18 cellular contexts compared by ENCODE assay signal in the genomic region with DNA sequence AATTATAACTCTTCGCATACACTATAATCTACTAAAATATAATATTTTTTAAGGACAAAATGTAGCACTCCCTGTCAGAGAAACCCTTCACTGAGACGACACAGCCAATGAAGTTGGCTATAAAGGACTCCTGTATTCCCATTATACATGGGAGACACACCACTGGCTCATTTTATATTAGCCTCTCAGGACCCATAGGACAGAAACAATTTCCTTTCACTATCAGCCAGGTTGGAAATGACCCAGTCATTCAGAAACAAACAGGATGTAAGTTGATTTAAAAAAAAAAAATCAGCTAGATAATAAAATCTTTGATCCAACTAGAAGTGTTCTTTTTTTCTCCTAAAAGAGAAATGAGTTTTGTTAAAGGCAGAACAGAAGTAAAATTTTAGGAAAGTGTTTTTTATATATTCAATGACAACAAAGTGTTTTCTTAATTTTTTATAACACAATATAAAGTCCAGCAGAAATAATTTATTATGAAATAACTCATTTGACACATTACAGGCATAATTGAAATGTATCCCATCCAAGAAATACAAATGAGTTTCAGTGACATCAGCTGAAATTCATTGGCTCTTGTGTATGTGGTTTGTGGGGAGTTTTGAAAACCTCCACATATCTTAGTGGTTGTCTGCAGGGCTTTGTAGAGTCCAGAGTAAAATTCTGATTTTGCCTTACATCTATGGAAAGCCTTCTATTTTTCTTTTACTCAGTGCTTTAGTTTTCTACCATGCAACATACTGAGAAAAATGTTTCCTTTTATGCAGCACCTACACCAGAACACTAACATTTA.
DNase-seq lines count a peak whose midpoint lies in the region; ATAC-seq, FAIRE-seq and TF ChIP-seq lines count a peak whose summit lies in the region.
"Had no signal": no experiment of that assay in that cellular context is flagged by ENCODE, and none has a peak within 500 bp of the region (broad histone marks: within the 10 kb centered on the region; RNA-seq: fewer than 3 reads in every experiment).

No MANE protein-coding gene starts in this region.

- H3K27ac Mint-ChIP-seq in activated CD8-positive, alpha-beta T cell treated with anti-CD3 and anti-CD28 coated beads for 36 hours: no peak overlapping the region
- H3K27ac Mint-ChIP-seq: activated naive CD4-positive, alpha-beta T cell treated with anti-CD3 and anti-CD28 coated beads for 36 hours; IgD-negative memory B cell had no signal

- no peak for TF ChIP-seq EP300 in GM12878 (IDR thresholded peaks at IDR 0.05; ENCODE audit: borderline replicate concordance in 1 of 2, control insufficient read depth in 1 of 2, low read depth in 2 of 2, low read length in 2 of 2)

- SMC1A ChIA-PET in GM12878 (lab: Charles Lee; ENCODE audit: uncharacterized antibody, unreplicated experiment): interaction anchor here (1.0 to 2.0 kb wide), 4 partner anchors 9 to 510 kb away, joined by 3 to 4 read pairs (median 3); no protein-coding TSS in a partner anchor

- H3K79me2 ChIP-seq in GM12878 (ENCODE audit: control insufficient read depth, insufficient read depth, low read length): no peaks in the 10 kb centered on the region

- no peak overlapping the region for H3K4me3 Mint-ChIP-seq in activated CD8-positive, alpha-beta T cell treated with anti-CD3 and anti-CD28 coated beads for 36 hours
- H3K4me3 Mint-ChIP-seq: activated naive CD4-positive, alpha-beta T cell treated with anti-CD3 and anti-CD28 coated beads for 36 hours; central memory CD8-positive, alpha-beta T cell; IgD-negative memory B cell had no signal

- H3K36me3 Mint-ChIP-seq in activated CD8-positive, alpha-beta T cell treated with anti-CD3 and anti-CD28 coated beads for 36 hours (ENCODE audit: low read depth): no peaks in the 10 kb centered on the region
- H3K36me3 Mint-ChIP-seq: IgD-negative memory B cell had no signal

- H3K4me2 ChIP-seq in GM12878 (ENCODE audit: control insufficient read depth, insufficient read depth): no peak overlapping the region

- H3K4me1 ChIP-seq in GM12878 (ENCODE audit: control insufficient read depth, insufficient read depth, low read length): no peaks in the 10 kb centered on the region
- no peaks in the 10 kb centered on the region for H3K4me1 ChIP-seq in left lung

- H3K36me3 ChIP-seq in GM12878 (ENCODE audit: control insufficient read depth in 2 of 2, insufficient read depth in 2 of 2, low read length in 1 of 2) (no peaks in the 10 kb centered on the region), left lung (no peaks in the 10 kb centered on the region)
- H3K36me3 ChIP-seq: heart right ventricle, thoracic aorta had no signal

- peak; percentile 68 for ATAC-seq in GM12878
- peak; percentile 29 for ATAC-seq in left lung
- ATAC-seq in activated CD8-positive, alpha-beta T cell treated with anti-CD3 and anti-CD28 coated beads for 36 hours: no peak
- no peak for ATAC-seq in HG02973 (IDR thresholded peaks at IDR 0.05; ENCODE audit: unreplicated experiment)

- H3K4me3 ChIP-seq in GM12878 (no peak overlapping the region), left lung (no peak overlapping the region)
- H3K4me3 ChIP-seq: lung had no signal

- no peaks in the 10 kb centered on the region for H3K4me1 Mint-ChIP-seq in activated CD8-positive, alpha-beta T cell treated with anti-CD3 and anti-CD28 coated beads for 36 hours (ENCODE audit: low read depth)
- H3K4me1 Mint-ChIP-seq: central memory CD8-positive, alpha-beta T cell; IgD-negative memory B cell had no signal

- H4K20me1 ChIP-seq in GM12878 (ENCODE audit: control insufficient read depth, insufficient read depth): no peaks in the 10 kb centered on the region

- no peak overlapping the region for H2AFZ ChIP-seq in GM12878 (ENCODE audit: control insufficient read depth, low read depth, low read length)

- no peak for TF ChIP-seq RAD21 in GM12878 (IDR thresholded peaks at IDR 0.05; ENCODE audit: insufficient read depth, low read depth, low read length)

- peaks cover 1% of the 10 kb centered on the region for H3K27me3 Mint-ChIP-seq in activated CD8-positive, alpha-beta T cell treated with anti-CD3 and anti-CD28 coated beads for 36 hours
- H3K27me3 Mint-ChIP-seq: central memory CD8-positive, alpha-beta T cell; IgD-negative memory B cell had no signal

- H3K27ac ChIP-seq in GM12878 (ENCODE audit: control insufficient read depth, insufficient read depth) (no peak overlapping the region), left lung (no peak overlapping the region)
- H3K27ac ChIP-seq: thoracic aorta had no signal

- FAIRE-seq in GM12878 (lab: Jason Lieb, UNC): no peak
- no peak for FAIRE-seq in GM12892 (lab: Jason Lieb, UNC)
- FAIRE-seq: D721Med had no signal

- intact Hi-C loops in GM12878 (cut with micrococcal nuclease; ENCODE audit: unreplicated experiment) (no loop called here), left lung (cut with DNase I) (no loop called here)
- intact Hi-C loops in activated CD8-positive, alpha-beta T cell treated with anti-CD3 and anti-CD28 coated beads for 36 hours (cut with micrococcal nuclease): no loop called here

- CTCF ChIA-PET in GM12878 (lab: Yijun Ruan, JAX): no interaction called here
- CTCF ChIA-PET in activated CD8-positive, alpha-beta T cell treated with anti-CD3 and anti-CD28 coated beads for 36 hours (lab: Charles Lee): no interaction called here

- TF ChIP-seq CTCF in GM12878 (IDR thresholded peaks at IDR 0.05 in 2 of 3, conservative IDR thresholded peaks at IDR 0.05 in 1 of 3; ENCODE audit: control insufficient read depth in 2 of 3, extremely low read depth in 1 of 3, insufficient read depth in 1 of 3, low read depth in 3 of 3, low read length in 3 of 3): no peak
- TF ChIP-seq CTCF in left lung (IDR thresholded peaks at IDR 0.05): no peak
- TF ChIP-seq CTCF in activated CD8-positive, alpha-beta T cell treated with anti-CD3 and anti-CD28 coated beads for 36 hours (IDR thresholded peaks at IDR 0.05): no peak

- RAD21 ChIA-PET in GM12878 (lab: Charles Lee; ENCODE audit: unreplicated experiment): no interaction called here

- TF ChIP-seq POLR2A in GM12878 (IDR thresholded peaks at IDR 0.05; ENCODE audit: low read depth, low read length) (no peak), GM12892 (IDR thresholded peaks at IDR 0.05; ENCODE audit: low read depth, low read length) (no peak)

- peak; percentile 54 for DNase-seq in COLO829 (ENCODE audit: low spot score)
- DNase-seq in LHCN-M2 (ENCODE audit: low read depth): peak; percentile 49
- DNase-seq in GM12878 (ENCODE audit: low read depth, low spot score): no peak
- DNase-seq in left lung: no peak
- DNase-seq in iPS-NIHi11 (ENCODE audit: low spot score): no peak
- DNase-seq in GM12892 (ENCODE audit: insufficient read length): no peak
- no peak for DNase-seq in activated CD8-positive, alpha-beta T cell treated with anti-CD3 and anti-CD28 coated beads for 36 hours
- DNase-seq: activated CD8-positive, alpha-beta memory T cell treated with anti-CD3 and anti-CD28 coated beads, Interleukin-2, amount 50 U/mL, for 4 hours; activated naive CD4-positive, alpha-beta T cell treated with anti-CD3 and anti-CD28 coated beads for 36 hours; NCI-H146; NCI-H774 had no signal

- POLR2A ChIA-PET in GM12878 (lab: Charles Lee): interaction anchor here (1.0 kb wide), 1 partner anchor 10 kb away, joined by 4 read pairs; no protein-coding TSS in a partner anchor
- POLR2A ChIA-PET in activated CD8-positive, alpha-beta T cell treated with anti-CD3 and anti-CD28 coated beads for 36 hours (lab: Charles Lee): no interaction called here

- H3K9me3 ChIP-seq in GM12878 (replicated peaks; ENCODE audit: control insufficient read depth, insufficient read depth, low read length) (no peaks in the 10 kb centered on the region), left lung (no peaks in the 10 kb centered on the region)
- H3K9me3 ChIP-seq: heart right ventricle, thoracic aorta had no signal

- no peaks in the 10 kb centered on the region for H3K9me3 Mint-ChIP-seq in activated CD8-positive, alpha-beta T cell treated with anti-CD3 and anti-CD28 coated beads for 36 hours
- H3K9me3 Mint-ChIP-seq: activated naive CD4-positive, alpha-beta T cell treated with anti-CD3 and anti-CD28 coated beads for 36 hours; central memory CD8-positive, alpha-beta T cell; IgD-negative memory B cell had no signal

- in situ Hi-C loops in GM12878 (cut with MboI): no loop called here

- no TSS peak for BruUV-seq in GM12878 (replicated peaks; lab: Mats Ljungman, UMichigan)

- WGBS in GM12878 (ENCODE audit: insufficient coverage, insufficient replicate concordance, low lambda C conversion rate, missing lambda C conversion rate): 48% methylated on average over 2 of the region's 2 CpGs

- H3K9ac ChIP-seq in GM12878 (ENCODE audit: control insufficient read depth, insufficient read depth, low read length): no peak overlapping the region

- H3K27me3 ChIP-seq in GM12878 (replicated peaks in 1 of 2; ENCODE audit: control insufficient read depth in 2 of 2, insufficient read depth in 2 of 2, low read length in 1 of 2) (no peaks in the 10 kb centered on the region), left lung (no peaks in the 10 kb centered on the region)
- H3K27me3 ChIP-seq: heart right ventricle had no signal

TF ChIP-seq in GM12878, 131 proteins besides CTCF, POLR2A, EP300 and RAD21 (continues in another document):
- TF ChIP-seq, protein P1, sequence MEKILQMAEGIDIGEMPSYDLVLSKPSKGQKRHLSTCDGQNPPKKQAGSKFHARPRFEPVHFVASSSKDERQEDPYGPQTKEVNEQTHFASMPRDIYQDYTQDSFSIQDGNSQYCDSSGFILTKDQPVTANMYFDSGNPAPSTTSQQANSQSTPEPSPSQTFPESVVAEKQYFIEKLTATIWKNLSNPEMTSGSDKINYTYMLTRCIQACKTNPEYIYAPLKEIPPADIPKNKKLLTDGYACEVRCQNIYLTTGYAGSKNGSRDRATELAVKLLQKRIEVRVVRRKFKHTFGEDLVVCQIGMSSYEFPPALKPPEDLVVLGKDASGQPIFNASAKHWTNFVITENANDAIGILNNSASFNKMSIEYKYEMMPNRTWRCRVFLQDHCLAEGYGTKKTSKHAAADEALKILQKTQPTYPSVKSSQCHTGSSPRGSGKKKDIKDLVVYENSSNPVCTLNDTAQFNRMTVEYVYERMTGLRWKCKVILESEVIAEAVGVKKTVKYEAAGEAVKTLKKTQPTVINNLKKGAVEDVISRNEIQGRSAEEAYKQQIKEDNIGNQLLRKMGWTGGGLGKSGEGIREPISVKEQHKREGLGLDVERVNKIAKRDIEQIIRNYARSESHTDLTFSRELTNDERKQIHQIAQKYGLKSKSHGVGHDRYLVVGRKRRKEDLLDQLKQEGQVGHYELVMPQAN (conservative IDR thresholded peaks at IDR 0.05): no peak
- TF ChIP-seq CBFB (IDR thresholded peaks at IDR 0.05; ENCODE audit: low read depth) (no peak), ZNF384 (IDR thresholded peaks at IDR 0.05; ENCODE audit: borderline replicate concordance, low read depth, low read length) (no peak), NBN (IDR thresholded peaks at IDR 0.05) (no peak), ZNF622 (IDR thresholded peaks at IDR 0.05) (no peak), SIX5 (IDR thresholded peaks at IDR 0.05; ENCODE audit: low read depth, low read length, severe bottlenecking) (no peak), NFYA (IDR thresholded peaks at IDR 0.05; ENCODE audit: borderline replicate concordance, low read depth, low read length) (no peak), CHD1 (IDR thresholded peaks at IDR 0.05; ENCODE audit: low read depth, low read length) (no peak), YY1 (IDR thresholded peaks at IDR 0.05; ENCODE audit: low read depth, low read length) (no peak)

Comparison
In these comparisons a context has a peak if more than half of its experiments do, and no peak if none do; other contexts are left out.
1. DNase-seq: peak in COLO829 (single experiment) and LHCN-M2 (single experiment); none in GM12878 (single experiment), left lung (0 of 2), iPS-NIHi11 (single experiment), GM12892 (single experiment) and activated CD8-positive, alpha-beta T cell treated with anti-CD3 and anti-CD28 coated beads for 36 hours (single experiment).
2. ATAC-seq: peak in GM12878 (single experiment) and left lung (single experiment); none in activated CD8-positive, alpha-beta T cell treated with anti-CD3 and anti-CD28 coated beads for 36 hours (single experiment) and HG02973 (single experiment).